Comparison of ENCODE assay signal across 18 cellular contexts in genomic region chr1:16418823-16419425, GRCh38. TPM values are rescaled to one million over a fixed set of nuclear protein-coding genes. Genes with fewer than 3 reads are reported as not detected.
DNase-seq lines count a peak whose midpoint lies in the region; ATAC-seq lines count a peak whose summit lies in the region.
"Had no signal": no experiment of that assay in that cellular context is flagged by ENCODE, and none has a peak within 500 bp of the region (broad histone marks: within the 10 kb centered on the region; RNA-seq: fewer than 3 reads in every experiment).

No MANE protein-coding gene starts in this region.

- H3K36me3 ChIP-seq in mesenchymal stem cell (ENCODE audit: control insufficient read depth in 1 of 2, insufficient read depth in 2 of 2, low read depth in 1 of 2, low read length in 2 of 2) (no peaks in the 10 kb centered on the region), mesendoderm (ENCODE audit: control insufficient read depth, insufficient read depth, low read length) (no peaks in the 10 kb centered on the region)
- H3K36me3 ChIP-seq: neutrophil, sigmoid colon had no signal

- no peak overlapping the region for H2BK120ac ChIP-seq in mesenchymal stem cell (ENCODE audit: low read depth, low read length)
- no peak overlapping the region for H2BK120ac ChIP-seq in mesendoderm (ENCODE audit: low read depth, low read length)

- no peaks in the 10 kb centered on the region for H3K36me3 Mint-ChIP-seq in activated T-helper 17 cell treated with anti-CD3 and anti-CD28 coated beads, Interleukin-2, amount 50 U/mL, for 72 hours (ENCODE audit: low read depth)
- H3K36me3 Mint-ChIP-seq: memory B cell had no signal

- H3K79me2 ChIP-seq in mesendoderm (ENCODE audit: control insufficient read depth, insufficient read depth, low read length): no peaks in the 10 kb centered on the region

- DNase-seq in activated CD4-positive, alpha-beta T cell treated with anti-CD3 and anti-CD28 coated beads for 48 hours: peak; percentile 32
- no peak for DNase-seq in activated CD4-positive, alpha-beta T cell treated with anti-CD3 and anti-CD28 coated beads for 4 hours
- peak; percentile 55 for DNase-seq in HCEC 1CT
- DNase-seq in mesenchymal stem cell: peak; percentile 46
- DNase-seq in anterior cingulate cortex (lab: John Stamatoyannopoulos, UW): no peak
- no peak for DNase-seq in NCI-H748 (lab: John Stamatoyannopoulos, UW; ENCODE audit: unreplicated experiment)
- no peak for DNase-seq in mesendoderm
- DNase-seq: caudate nucleus; DMS 273 treated with DMSO at 0.1 percent for 48 hours; NCI-H1930; NCI-H526; sigmoid colon; stimulated activated CD4-positive, alpha-beta T cell treated with anti-CD3 and anti-CD28 coated beads, Interleukin-4, amount 100 ng/mL, for 1 hour had no signal

- WGBS in mesenchymal stem cell: 84% methylated on average over 7 of the region's 7 CpGs
- WGBS in mesendoderm (ENCODE audit: extremely low coverage, insufficient coverage, low lambda C conversion rate): 100% methylated on average over 1 of the region's 7 CpGs

- no peak overlapping the region for H3K4me3 ChIP-seq in mesenchymal stem cell (ENCODE audit: insufficient read depth in 1 of 2, low read depth in 1 of 2, low read length in 2 of 2)
- no peak overlapping the region for H3K4me3 ChIP-seq in mesendoderm (ENCODE audit: low read length)
- H3K4me3 ChIP-seq: sigmoid colon had no signal

- peak overlapping the region; percentile 79 for H3K27ac Mint-ChIP-seq in activated T-helper 17 cell treated with anti-CD3 and anti-CD28 coated beads, Interleukin-2, amount 50 U/mL, for 72 hours
- H3K27ac Mint-ChIP-seq: memory B cell had no signal

- H3K4me2 ChIP-seq in mesenchymal stem cell (ENCODE audit: low read length, poor library complexity, severe bottlenecking) (no peak overlapping the region), mesendoderm (ENCODE audit: low read length) (no peak overlapping the region)

- H3K9ac ChIP-seq in mesenchymal stem cell (ENCODE audit: low read length): no peak overlapping the region
- H3K9ac ChIP-seq in mesendoderm (ENCODE audit: low read length): no peak overlapping the region

- H4K8ac ChIP-seq in mesenchymal stem cell (ENCODE audit: low read length) (no peak overlapping the region), mesendoderm (ENCODE audit: low read depth, low read length) (no peak overlapping the region)

- no peak overlapping the region for H2BK12ac ChIP-seq in mesenchymal stem cell (ENCODE audit: low read length in 2 of 2)

- no peak overlapping the region for H4K5ac ChIP-seq in mesendoderm (ENCODE audit: low read length)

- H3K4ac ChIP-seq in mesenchymal stem cell (ENCODE audit: low read depth in 1 of 2, low read length in 2 of 2) (no peak overlapping the region), mesendoderm (ENCODE audit: low read depth, low read length) (no peak overlapping the region)

- H3K18ac ChIP-seq in mesenchymal stem cell (ENCODE audit: low read depth in 1 of 2, low read length in 2 of 2): no peak overlapping the region
- H3K18ac ChIP-seq in mesendoderm (ENCODE audit: low read length): no peak overlapping the region

- no peaks in the 10 kb centered on the region for H3K27me3 Mint-ChIP-seq in activated T-helper 17 cell treated with anti-CD3 and anti-CD28 coated beads, Interleukin-2, amount 50 U/mL, for 72 hours

- no peaks in the 10 kb centered on the region for H3K9me3 Mint-ChIP-seq in activated T-helper 17 cell treated with anti-CD3 and anti-CD28 coated beads, Interleukin-2, amount 50 U/mL, for 72 hours
- H3K9me3 Mint-ChIP-seq: memory B cell had no signal

- H2BK15ac ChIP-seq in mesenchymal stem cell (ENCODE audit: low read depth, poor library complexity, severe bottlenecking): no peak overlapping the region
- H2BK15ac ChIP-seq in mesendoderm (replicated peaks; ENCODE audit: low read depth): no peak overlapping the region

- H3K4me1 ChIP-seq in mesenchymal stem cell (ENCODE audit: control insufficient read depth, insufficient read depth, low read depth, low read length) (no peaks in the 10 kb centered on the region), mesendoderm (ENCODE audit: control insufficient read depth, low read depth, low read length) (no peaks in the 10 kb centered on the region)
- H3K4me1 ChIP-seq: sigmoid colon had no signal

- H2AK5ac ChIP-seq in mesenchymal stem cell (ENCODE audit: low read length, severe bottlenecking) (no peak overlapping the region), mesendoderm (ENCODE audit: low read length) (no peak overlapping the region)

- no peak overlapping the region for H3K14ac ChIP-seq in mesenchymal stem cell (ENCODE audit: low read length in 2 of 2)

- peak; percentile 50 for ATAC-seq in activated T-helper 17 cell treated with anti-CD3 and anti-CD28 coated beads, Interleukin-2, amount 50 U/mL, for 72 hours (replicated peaks)

- no peaks in the 10 kb centered on the region for H3K79me1 ChIP-seq in mesenchymal stem cell (replicated peaks; ENCODE audit: low read length, poor library complexity, severe bottlenecking)
- no peaks in the 10 kb centered on the region for H3K79me1 ChIP-seq in mesendoderm (ENCODE audit: low read length)

- peaks cover 29% of the 10 kb centered on the region for H3K4me1 Mint-ChIP-seq in activated T-helper 17 cell treated with anti-CD3 and anti-CD28 coated beads, Interleukin-2, amount 50 U/mL, for 72 hours

- H4K91ac ChIP-seq in mesenchymal stem cell (ENCODE audit: low read length): no peak overlapping the region

- no peak overlapping the region for H2AFZ ChIP-seq in mesenchymal stem cell (ENCODE audit: low read depth, low read length)

- H3K27ac ChIP-seq in mesenchymal stem cell (ENCODE audit: low read length, poor library complexity, severe bottlenecking): no peak overlapping the region
- H3K27ac ChIP-seq in mesendoderm (ENCODE audit: low read depth, low read length): no peak overlapping the region
- H3K27ac ChIP-seq: HL-60, neutrophil, sigmoid colon had no signal

- no peaks in the 10 kb centered on the region for H3K9me3 ChIP-seq in mesenchymal stem cell (ENCODE audit: control insufficient read depth, low read length)
- H3K9me3 ChIP-seq: neutrophil, sigmoid colon had no signal

- H3K23ac ChIP-seq in mesenchymal stem cell (ENCODE audit: low read length in 2 of 2): no peak overlapping the region
- H3K23ac ChIP-seq in mesendoderm (ENCODE audit: low read length): no peak overlapping the region

- peak overlapping the region; percentile 67 for H3K4me3 Mint-ChIP-seq in activated T-helper 17 cell treated with anti-CD3 and anti-CD28 coated beads, Interleukin-2, amount 50 U/mL, for 72 hours

- no peak overlapping the region for H3K56ac ChIP-seq in mesendoderm (ENCODE audit: low read length)

- no peak overlapping the region for H2BK5ac ChIP-seq in mesenchymal stem cell (ENCODE audit: low read depth, low read length, poor library complexity, severe bottlenecking)
- H2BK5ac ChIP-seq in mesendoderm (ENCODE audit: low read length): no peak overlapping the region

- peaks cover 15 to 34% of the 10 kb centered on the region in 2 experiments for H3K27me3 ChIP-seq in mesenchymal stem cell (ENCODE audit: control insufficient read depth in 1 of 2, insufficient read depth in 1 of 2, low read length in 2 of 2)
- no peaks in the 10 kb centered on the region for H3K27me3 ChIP-seq in mesendoderm (ENCODE audit: insufficient read depth, low read length, poor library complexity)
- H3K27me3 ChIP-seq: neutrophil had no signal

RNA-seq across cellular contexts. Expression of gene SPATA21, which starts 18.3 kb away (rescaled TPM):
- total RNA-seq in activated T-helper 17 cell treated with anti-CD3 and anti-CD28 coated beads, Interleukin-2, amount 50 U/mL, for 72 hours: under 1 TPM in 1 of 2 donors, not detected in 1; 0.08 TPM
- not detected for polyA plus RNA-seq in mesenchymal stem cell (2013, experiment 1 of 2)
- polyA plus RNA-seq in mesenchymal stem cell (2013, experiment 2 of 2): 0.05 TPM
- 0.07 TPM for polyA plus RNA-seq in mesendoderm (2013, experiment 1 of 2)
- 0.07 TPM for polyA plus RNA-seq in mesendoderm (2013, experiment 2 of 2)
- total RNA-seq: sigmoid colon, ureter had no signal

RNA-seq across cellular contexts. Expression of gene NECAP2, which starts 21.6 kb away (rescaled TPM):
- total RNA-seq in activated T-helper 17 cell treated with anti-CD3 and anti-CD28 coated beads, Interleukin-2, amount 50 U/mL, for 72 hours: 10 to 100 TPM; 68.0 to 83.7 TPM
- polyA plus RNA-seq in mesenchymal stem cell (2013, experiment 1 of 2): 79.7 TPM
- polyA plus RNA-seq in mesenchymal stem cell (2013, experiment 2 of 2): 80.3 TPM
- polyA plus RNA-seq in mesendoderm (2013, experiment 1 of 2): 32.6 TPM
- polyA plus RNA-seq in mesendoderm (2013, experiment 2 of 2): 29.9 TPM

RNA-seq across cellular contexts. Expression of gene SZRD1, which starts 51.9 kb away (rescaled TPM):
- total RNA-seq in activated T-helper 17 cell treated with anti-CD3 and anti-CD28 coated beads, Interleukin-2, amount 50 U/mL, for 72 hours: 100 to 1,000 TPM; 172 to 204 TPM
- polyA plus RNA-seq in mesenchymal stem cell (2013, experiment 1 of 2): 134 TPM
- polyA plus RNA-seq in mesenchymal stem cell (2013, experiment 2 of 2): 134 TPM
- 115 TPM for polyA plus RNA-seq in mesendoderm (2013, experiment 1 of 2)
- polyA plus RNA-seq in mesendoderm (2013, experiment 2 of 2): 117 TPM

Comparison
In these comparisons a context has a peak if more than half of its experiments do, and no peak if none do; other contexts are left out.
1. DNase-seq: peak in activated CD4-positive, alpha-beta T cell treated with anti-CD3 and anti-CD28 coated beads for 48 hours (single experiment), HCEC 1CT (single experiment) and mesenchymal stem cell (single experiment); none in activated CD4-positive, alpha-beta T cell treated with anti-CD3 and anti-CD28 coated beads for 4 hours (0 of 2), anterior cingulate cortex (0 of 58), NCI-H748 (single experiment) and mesendoderm (single experiment).